Comparison of ENCODE assay signal across 18 cellular contexts in the genomic region with DNA sequence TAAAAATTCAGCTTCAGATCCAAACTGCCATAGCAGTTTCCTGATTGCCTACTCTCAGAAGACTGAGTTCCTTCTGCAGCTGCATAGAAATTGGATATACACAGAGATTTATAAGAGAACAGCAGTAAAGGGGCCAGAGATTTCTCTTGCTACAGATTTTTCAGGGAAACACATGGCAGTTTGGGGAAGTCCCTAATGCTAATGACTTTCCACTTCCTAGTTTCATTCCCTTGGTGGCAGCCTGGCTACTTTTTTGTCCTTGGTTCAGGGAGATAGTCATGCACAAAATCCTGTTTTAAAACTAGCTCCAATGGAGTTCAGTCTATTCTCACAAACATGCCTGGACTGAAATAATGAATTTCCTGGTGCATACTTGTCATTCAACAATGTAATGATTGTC.
"Had no signal": no experiment of that assay in that cellular context is flagged by ENCODE, and none has a peak within 500 bp of the region (broad histone marks: within the 10 kb centered on the region; RNA-seq: fewer than 3 reads in every experiment).

No MANE protein-coding gene starts in this region.

- ATAC-seq: activated CD8-positive, alpha-beta T cell treated with anti-CD3 and anti-CD28 coated beads for 36 hours; activated naive CD8-positive, alpha-beta T cell treated with anti-CD3 and anti-CD28 coated beads, Interleukin-2, amount 50 U/mL, for 24 hours; foreskin keratinocyte; T-cell had no signal

- DNase-seq: activated CD4-positive, alpha-beta T cell treated with anti-CD3 and anti-CD28 coated beads for 4 hours; activated CD8-positive, alpha-beta memory T cell treated with anti-CD3 and anti-CD28 coated beads, Interleukin-2, amount 50 U/mL, for 48 hours; activated CD8-positive, alpha-beta T cell treated with anti-CD3 and anti-CD28 coated beads for 36 hours; activated naive CD4-positive, alpha-beta T cell treated with Interleukin-2 at 50 U/mL for 16 hours; activated naive CD8-positive, alpha-beta T cell treated with anti-CD3 and anti-CD28 coated beads, Interleukin-2, amount 50 U/mL, for 24 hours; esophagus squamous epithelium; foreskin keratinocyte; heart left ventricle; left ventricle myocardium inferior; mesendoderm; ovary; retina; spleen; stimulated activated CD4-positive, alpha-beta T cell treated with anti-CD3 and anti-CD28 coated beads, Interleukin-1b, Interleukin-23, amount 100 ng/mL, for 48 hours; T-cell; T1000; thyroid gland; uterus had no signal
